ENCODE assay signal across 25 cellular contexts in the genomic region with DNA sequence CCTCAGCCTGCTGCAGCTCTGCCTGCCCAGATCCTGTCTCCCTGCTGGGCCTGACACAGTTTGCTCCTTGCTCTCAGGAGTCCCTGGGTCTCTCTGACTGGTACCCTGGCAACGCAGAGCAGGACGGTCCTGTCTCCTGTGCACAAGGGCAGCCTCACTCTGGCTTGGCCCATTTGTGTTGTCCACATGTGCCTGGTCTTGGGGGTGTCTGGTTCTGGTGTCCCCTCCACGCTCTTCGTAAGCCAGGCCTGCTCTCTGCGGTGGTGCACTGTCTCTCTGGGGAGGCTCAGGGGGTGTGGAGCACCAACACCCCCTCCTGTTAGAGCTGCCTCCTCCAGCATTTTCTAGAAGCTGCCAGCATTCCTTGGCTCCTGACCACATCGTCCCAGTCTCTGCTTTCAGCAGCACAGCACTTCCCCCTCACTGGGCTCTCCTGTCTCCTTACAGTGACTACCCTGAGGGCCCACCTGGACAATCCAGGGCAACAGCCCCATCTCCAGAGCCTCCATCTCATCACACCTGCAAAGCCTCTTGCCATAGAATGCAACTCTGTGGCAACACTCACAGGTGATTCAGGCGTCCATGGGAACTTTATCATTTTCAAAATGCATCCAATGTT.
"Had no signal": no experiment of that assay in that cellular context is flagged by ENCODE, and none has a peak within 500 bp of the region (broad histone marks: within the 10 kb centered on the region; RNA-seq: fewer than 3 reads in every experiment).

No MANE protein-coding gene starts in this region.

- H3K27me3 ChIP-seq: gastroesophageal sphincter, heart left ventricle, hepatocyte, left lung, spleen, tibial nerve, upper lobe of left lung had no signal

- H3K27ac Mint-ChIP-seq: naive thymus-derived CD8-positive, alpha-beta T cell; nephron progenitor cell; stimulated activated naive B cell treated with anti-CD40 and anti-IgM and Interleukin-4, amounts not matched to agents 10 μg/mL and 1 μg/mL and 100 μg/mL, for 72 hours; stimulated activated naive CD8-positive, alpha-beta T cell treated with anti-CD3 and anti-CD28 coated beads, Interleukin-15, Interleukin-2, amounts not matched to agents 100 ng/mL and 50 ng/mL, for 24 hours had no signal

- H3K9me3 Mint-ChIP-seq: naive thymus-derived CD8-positive, alpha-beta T cell; nephron progenitor cell; stimulated activated naive B cell treated with anti-CD40 and anti-IgM and Interleukin-4, amounts not matched to agents 10 μg/mL and 1 μg/mL and 100 μg/mL, for 72 hours; stimulated activated naive CD8-positive, alpha-beta T cell treated with anti-CD3 and anti-CD28 coated beads, Interleukin-15, Interleukin-2, amounts not matched to agents 100 ng/mL and 50 ng/mL, for 24 hours had no signal

- H3K4me1 ChIP-seq: gastroesophageal sphincter, left lung, psoas muscle, upper lobe of left lung had no signal

- H3K27me3 Mint-ChIP-seq: stimulated activated naive CD8-positive, alpha-beta T cell treated with anti-CD3 and anti-CD28 coated beads, Interleukin-15, Interleukin-2, amounts not matched to agents 100 ng/mL and 50 ng/mL, for 24 hours had no signal

- DNase-seq: cerebellar nuclear complex; cortex of kidney; effector CD4-positive, alpha-beta T cell; foreskin fibroblast; kidney; left lung; mesenchymal stem cell; midbrain; naive thymus-derived CD8-positive, alpha-beta T cell; nephron progenitor cell; psoas muscle; right cardiac atrium; spleen; stimulated activated CD4-positive, alpha-beta T cell treated with anti-CD3 and anti-CD28 coated beads, Interleukin-4, amount 100 ng/mL, for 4 hours; stimulated activated naive B cell treated with anti-CD40 and anti-IgM and Interleukin-4, amounts not matched to agents 10 μg/mL and 1 μg/mL and 100 μg/mL, for 72 hours; upper lobe of left lung had no signal

- H3K4me2 ChIP-seq: hepatocyte had no signal

- ATAC-seq: esophagus mucosa; gastroesophageal sphincter; heart left ventricle; left lung; naive thymus-derived CD8-positive, alpha-beta T cell; psoas muscle; right cardiac atrium; stimulated activated naive B cell treated with anti-CD40 and anti-IgM and Interleukin-4, amounts not matched to agents 10 μg/mL and 1 μg/mL and 100 μg/mL, for 72 hours had no signal

- H2AFZ ChIP-seq: hepatocyte had no signal

- H3K9me3 ChIP-seq: gastroesophageal sphincter, left lung, psoas muscle, spleen, thoracic aorta, tibial nerve, upper lobe of left lung had no signal

- H3K4me3 Mint-ChIP-seq: naive thymus-derived CD8-positive, alpha-beta T cell; nephron progenitor cell; stimulated activated naive B cell treated with anti-CD40 and anti-IgM and Interleukin-4, amounts not matched to agents 10 μg/mL and 1 μg/mL and 100 μg/mL, for 72 hours; stimulated activated naive CD8-positive, alpha-beta T cell treated with anti-CD3 and anti-CD28 coated beads, Interleukin-15, Interleukin-2, amounts not matched to agents 100 ng/mL and 50 ng/mL, for 24 hours had no signal

- H3K27ac ChIP-seq: epithelial cell of prostate, gastroesophageal sphincter, heart left ventricle, hepatocyte, left lung, psoas muscle, skin epidermis, spleen, thoracic aorta, tibial nerve, upper lobe of left lung had no signal

- H3K36me3 Mint-ChIP-seq: naive thymus-derived CD8-positive, alpha-beta T cell; stimulated activated naive B cell treated with anti-CD40 and anti-IgM and Interleukin-4, amounts not matched to agents 10 μg/mL and 1 μg/mL and 100 μg/mL, for 72 hours had no signal

- H3K4me1 Mint-ChIP-seq: naive thymus-derived CD8-positive, alpha-beta T cell; stimulated activated naive B cell treated with anti-CD40 and anti-IgM and Interleukin-4, amounts not matched to agents 10 μg/mL and 1 μg/mL and 100 μg/mL, for 72 hours had no signal

- H3K79me2 ChIP-seq: hepatocyte had no signal
